ENCODE assay signal across 8 cellular contexts in genomic region chr12:31832740-31833540, GRCh38.
DNase-seq lines count a peak whose midpoint lies in the region; ATAC-seq, FAIRE-seq and TF ChIP-seq lines count a peak whose summit lies in the region.

No MANE protein-coding gene starts in this region.

- H3K27me3 ChIP-seq in HL-60 (ENCODE audit: insufficient read depth, poor library complexity, severe bottlenecking), result no peaks in the 10 kb centered on the region

- no peak for FAIRE-seq in frontal cortex (lab: Jason Lieb, UNC)

- ATAC-seq in GM18909 (IDR thresholded peaks at IDR 0.05; ENCODE audit: poor library complexity, unreplicated experiment) (peak; percentile 72), omental fat pad (ENCODE audit: low FRiP score) (no peak)

- H3K4me1 Mint-ChIP-seq in activated T-cell treated with anti-CD3 and anti-CD28 coated beads, Interleukin-2, amount 50 U/mL, for 24 hours (ENCODE audit: low read depth), result peaks cover 49% of the 10 kb centered on the region

- peak overlapping the region; percentile 87 for H3K27ac Mint-ChIP-seq in activated T-cell treated with anti-CD3 and anti-CD28 coated beads, Interleukin-2, amount 50 U/mL, for 24 hours

- H3K4me3 Mint-ChIP-seq in activated T-cell treated with anti-CD3 and anti-CD28 coated beads, Interleukin-2, amount 50 U/mL, for 24 hours, result no peak overlapping the region

- H3K36me3 Mint-ChIP-seq in activated T-cell treated with anti-CD3 and anti-CD28 coated beads, Interleukin-2, amount 50 U/mL, for 24 hours (ENCODE audit: low read depth), result peaks cover 17% of the 10 kb centered on the region

- no peaks in the 10 kb centered on the region for H3K27me3 Mint-ChIP-seq in activated T-cell treated with anti-CD3 and anti-CD28 coated beads, Interleukin-2, amount 50 U/mL, for 24 hours

- H3K9me3 Mint-ChIP-seq in activated T-cell treated with anti-CD3 and anti-CD28 coated beads, Interleukin-2, amount 50 U/mL, for 24 hours, result peaks cover 29% of the 10 kb centered on the region

- peak overlapping the region; percentile 78 for H3K27ac ChIP-seq in HL-60 (replicated peaks)

- DNase-seq in HL-60 (ENCODE audit: low read depth in 1 of 2, low spot score in 1 of 2) (peak; percentile 54 to 89), frontal cortex (ENCODE audit: low spot score in 2 of 2) (no peak), omental fat pad (ENCODE audit: low spot score) (no peak), NCI-H748 treated with DMSO at 0.1 percent for 48 hours (lab: John Stamatoyannopoulos, UW) (no peak), NCI-H345 (lab: John Stamatoyannopoulos, UW) (no peak)
- no peak for DNase-seq in activated T-cell treated with anti-CD3 and anti-CD28 coated beads, Interleukin-2, amount 50 U/mL, for 24 hours
- peak; percentile 38 for DNase-seq in stimulated activated CD4-positive, alpha-beta T cell treated with anti-CD3 and anti-CD28 coated beads, Interleukin-15, amount 100 ng/mL, for 24 hours

- H3K4me3 ChIP-seq in HL-60 (replicated peaks; ENCODE audit: insufficient read depth, low read length), result no peak overlapping the region

- TF ChIP-seq CTCF in HL-60 (IDR thresholded peaks at IDR 0.05; ENCODE audit: insufficient read depth, low read length), result no peak
- TF ChIP-seq CTCF in omental fat pad (IDR thresholded peaks at IDR 0.05), result no peak

Comparison
In these comparisons a context has a peak if more than half of its experiments do, and no peak if none do; other contexts are left out.
1. DNase-seq: peak in HL-60 (2 of 2) and stimulated activated CD4-positive, alpha-beta T cell treated with anti-CD3 and anti-CD28 coated beads, Interleukin-15, amount 100 ng/mL, for 24 hours (single experiment); none in activated T-cell treated with anti-CD3 and anti-CD28 coated beads, Interleukin-2, amount 50 U/mL, for 24 hours (single experiment), frontal cortex (0 of 2), omental fat pad (single experiment), NCI-H748 treated with DMSO at 0.1 percent for 48 hours (single experiment) and NCI-H345 (single experiment).